Comparison of ENCODE assay signal across 8 cellular contexts in the genomic region with DNA sequence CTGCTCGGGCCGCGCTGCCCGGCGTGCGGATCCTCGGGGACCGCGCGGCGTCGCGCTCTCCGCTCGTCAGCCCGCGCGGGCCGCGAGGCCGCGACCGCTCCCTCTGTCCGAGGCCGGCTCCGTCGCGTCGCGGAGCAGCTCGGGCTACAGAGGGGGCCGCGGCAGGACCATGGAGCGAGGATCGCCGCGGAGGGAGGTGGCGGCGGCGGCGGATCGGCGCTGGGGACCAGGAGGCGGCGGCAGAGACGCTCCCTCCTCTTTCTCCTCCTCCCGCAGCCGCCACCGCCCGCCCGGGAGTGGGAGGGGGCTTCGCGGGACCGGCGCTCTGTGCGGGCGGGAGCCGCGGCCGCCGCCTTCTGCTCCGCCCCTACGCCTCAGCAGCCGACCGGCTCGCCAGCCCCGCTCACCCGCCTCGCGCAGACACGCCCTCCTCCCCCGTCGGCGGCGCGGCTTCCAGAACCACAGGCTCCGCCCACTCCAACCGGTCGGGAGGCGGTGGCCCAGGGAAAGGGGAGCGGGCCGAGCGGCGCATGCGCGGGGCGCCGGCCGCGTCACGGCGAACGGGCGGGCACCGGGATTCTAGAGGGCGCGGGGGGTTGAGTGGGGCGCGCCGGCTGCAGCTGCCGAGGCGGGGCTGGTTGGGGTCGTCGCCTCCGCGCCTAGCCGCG. TPM values are rescaled to one million over a fixed set of nuclear protein-coding genes. Genes with fewer than 3 reads are reported as not detected.
DNase-seq lines count a peak whose midpoint lies in the region; ATAC-seq and TF ChIP-seq lines count a peak whose summit lies in the region.

A gene with protein sequence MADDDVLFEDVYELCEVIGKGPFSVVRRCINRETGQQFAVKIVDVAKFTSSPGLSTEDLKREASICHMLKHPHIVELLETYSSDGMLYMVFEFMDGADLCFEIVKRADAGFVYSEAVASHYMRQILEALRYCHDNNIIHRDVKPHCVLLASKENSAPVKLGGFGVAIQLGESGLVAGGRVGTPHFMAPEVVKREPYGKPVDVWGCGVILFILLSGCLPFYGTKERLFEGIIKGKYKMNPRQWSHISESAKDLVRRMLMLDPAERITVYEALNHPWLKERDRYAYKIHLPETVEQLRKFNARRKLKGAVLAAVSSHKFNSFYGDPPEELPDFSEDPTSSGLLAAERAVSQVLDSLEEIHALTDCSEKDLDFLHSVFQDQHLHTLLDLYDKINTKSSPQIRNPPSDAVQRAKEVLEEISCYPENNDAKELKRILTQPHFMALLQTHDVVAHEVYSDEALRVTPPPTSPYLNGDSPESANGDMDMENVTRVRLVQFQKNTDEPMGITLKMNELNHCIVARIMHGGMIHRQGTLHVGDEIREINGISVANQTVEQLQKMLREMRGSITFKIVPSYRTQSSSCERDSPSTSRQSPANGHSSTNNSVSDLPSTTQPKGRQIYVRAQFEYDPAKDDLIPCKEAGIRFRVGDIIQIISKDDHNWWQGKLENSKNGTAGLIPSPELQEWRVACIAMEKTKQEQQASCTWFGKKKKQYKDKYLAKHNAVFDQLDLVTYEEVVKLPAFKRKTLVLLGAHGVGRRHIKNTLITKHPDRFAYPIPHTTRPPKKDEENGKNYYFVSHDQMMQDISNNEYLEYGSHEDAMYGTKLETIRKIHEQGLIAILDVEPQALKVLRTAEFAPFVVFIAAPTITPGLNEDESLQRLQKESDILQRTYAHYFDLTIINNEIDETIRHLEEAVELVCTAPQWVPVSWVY (minus strand): TSS at position 298 of the 668 bp plus-strand sequence. CDS start 566 bp downstream, outside the sequence.

- H3K4me1 ChIP-seq in vagina, result no peaks in the 10 kb centered on the region

- TF ChIP-seq CTCF in astrocyte of the cerebellum (IDR thresholded peaks at IDR 0.05; ENCODE audit: low read depth, low read length, missing control alignments) (no peak), vagina (IDR thresholded peaks at IDR 0.05) (no peak)

- H3K27me3 ChIP-seq in vagina, result no peaks in the 10 kb centered on the region

- DNase-seq in NCI-H2081 (lab: John Stamatoyannopoulos, UW) (peak; percentile 89 to 92), T-helper 22 cell (ENCODE audit: low read depth) (peak; percentile 87), astrocyte of the cerebellum (ENCODE audit: low read depth) (peak; percentile 72), hepatic stellate cell (ENCODE audit: low spot score) (peak; percentile 79), renal cortical epithelial cell (ENCODE audit: low read depth) (peak; percentile 69), vagina (ENCODE audit: extremely low spot score in 2 of 2) (no peak)

- TF ChIP-seq POLR2A in vagina (IDR thresholded peaks at IDR 0.05), result peak in 1 of 2 donors; percentile 74

- no peaks in the 10 kb centered on the region for H3K36me3 ChIP-seq in vagina

- peak; percentile 78 for ATAC-seq in GM18517 (IDR thresholded peaks at IDR 0.05; ENCODE audit: unreplicated experiment)
- peak; percentile 84 for ATAC-seq in HG03039 (IDR thresholded peaks at IDR 0.05; ENCODE audit: unreplicated experiment)

- in situ Hi-C loops in astrocyte of the cerebellum (cut with HindIII; ENCODE audit: low sequenced_read_pairs), result no loop called here

- intact Hi-C loops in vagina (cut with DNase I), result no loop called here

- peak within 1 kb of the TSS; percentile 86 for H3K27ac ChIP-seq in vagina

- peak within 1 kb of the TSS; percentile 57 for H3K4me3 ChIP-seq in astrocyte of the cerebellum (ENCODE audit: low read depth, low read length)
- peak within 1 kb of the TSS; percentile 58 to 62 for H3K4me3 ChIP-seq in vagina

- no peaks in the 10 kb centered on the region for H3K9me3 ChIP-seq in vagina

RNA-seq across cellular contexts. Expression of the gene that starts here (rescaled TPM):
- 178 and 202 TPM in 2 replicates for total RNA-seq in renal cortical epithelial cell
- total RNA-seq in vagina, result 41.0 TPM

Comparison
In these comparisons a context has a peak if more than half of its experiments do, and no peak if none do; other contexts are left out.
1. DNase-seq: peak in NCI-H2081 (2 of 2), T-helper 22 cell (single experiment), astrocyte of the cerebellum (single experiment), hepatic stellate cell (single experiment) and renal cortical epithelial cell (single experiment); none in vagina (0 of 2).